Comparison of ENCODE assay signal across 8 cellular contexts in the genomic region with DNA sequence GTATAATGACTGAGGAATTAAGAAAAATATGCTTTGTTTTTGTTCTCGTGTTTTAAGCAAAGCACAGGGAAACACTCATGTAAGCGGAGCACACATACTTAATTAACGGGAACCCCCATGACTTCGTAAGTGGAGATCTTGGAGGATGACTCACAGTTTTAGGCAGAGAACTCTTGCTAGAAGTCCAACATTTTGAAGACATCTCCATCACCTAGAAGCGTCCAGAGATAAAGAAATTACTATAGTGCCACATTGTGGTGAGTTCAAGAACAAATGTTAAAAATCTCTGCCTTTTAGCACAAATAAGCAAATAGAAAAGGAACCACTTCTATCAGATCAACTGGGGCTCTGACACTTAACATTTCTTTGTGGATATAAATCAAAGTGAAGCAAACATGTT.
DNase-seq lines count a peak whose midpoint lies in the region; TF ChIP-seq lines count a peak whose summit lies in the region.

No MANE protein-coding gene starts in this region.

- peak in 1 of 2 donors; percentile 83 for DNase-seq in cardiac muscle cell (ENCODE audit: low read depth in 1 of 2, low spot score in 1 of 2)
- no peak for DNase-seq in cardiac septum (ENCODE audit: low spot score)
- peak; percentile 50 for DNase-seq in M059J (ENCODE audit: low read depth)
- DNase-seq in epithelial cell of proximal tubule (ENCODE audit: low read depth) = peak; percentile 38
- no peak for DNase-seq in type B pancreatic cell (ENCODE audit: extremely low spot score, unreplicated experiment)
- no peak for DNase-seq in transverse colon
- no peak for DNase-seq in NCI-H146 (lab: John Stamatoyannopoulos, UW)
- DNase-seq in glutamatergic neuron = no peak

- WGBS in transverse colon (ENCODE audit: low coverage in 1 of 2), 2 donors = 58 to 59% methylated on average over 5 of the region's 5 CpGs

- H3K4me3 ChIP-seq in cardiac muscle cell (no peak overlapping the region), epithelial cell of proximal tubule (ENCODE audit: low read depth, low read length) (no peak overlapping the region), transverse colon (no peak overlapping the region)

- H3K4me1 ChIP-seq in cardiac muscle cell (ENCODE audit: low read depth) (no peaks in the 10 kb centered on the region), transverse colon (no peaks in the 10 kb centered on the region)

- TF ChIP-seq CTCF in cardiac muscle cell (IDR thresholded peaks at IDR 0.05; ENCODE audit: low read depth, low read length) (peak; percentile 33), epithelial cell of proximal tubule (conservative IDR thresholded peaks at IDR 0.05; ENCODE audit: low read depth, low read length) (peak; percentile 51), type B pancreatic cell (conservative IDR thresholded peaks at IDR 0.05) (peak; percentile 52), transverse colon (IDR thresholded peaks at IDR 0.05) (no peak), glutamatergic neuron (IDR thresholded peaks at IDR 0.05; ENCODE audit: partially characterized antibody, unreplicated experiment) (no peak)

- no peak overlapping the region for H3K27ac Mint-ChIP-seq in type B pancreatic cell
- H3K27ac Mint-ChIP-seq in glutamatergic neuron (ENCODE audit: unreplicated experiment) = no peak overlapping the region

- no peak for TF ChIP-seq POLR2A in transverse colon (IDR thresholded peaks at IDR 0.05)

- H3K4me1 Mint-ChIP-seq in type B pancreatic cell (ENCODE audit: unreplicated experiment) = no peaks in the 10 kb centered on the region
- H3K4me1 Mint-ChIP-seq in glutamatergic neuron (ENCODE audit: low read depth, unreplicated experiment) = no peaks in the 10 kb centered on the region

- H3K27ac ChIP-seq in cardiac muscle cell = no peak overlapping the region
- H3K27ac ChIP-seq in transverse colon = no peak overlapping the region

- no peaks in the 10 kb centered on the region for H3K36me3 Mint-ChIP-seq in type B pancreatic cell
- no peaks in the 10 kb centered on the region for H3K36me3 Mint-ChIP-seq in glutamatergic neuron (ENCODE audit: unreplicated experiment)

- H3K27me3 ChIP-seq in cardiac muscle cell (no peaks in the 10 kb centered on the region), transverse colon (no peaks in the 10 kb centered on the region)

- H3K27me3 Mint-ChIP-seq in type B pancreatic cell (peaks cover 4% of the 10 kb centered on the region), glutamatergic neuron (ENCODE audit: unreplicated experiment) (no peaks in the 10 kb centered on the region)

- in situ Hi-C loops in transverse colon (cut with MboI; ENCODE audit: low pct_ligation_motif_present in 1 of 4, low pct_unique_long_range_greater_than_20kb in 1 of 4, low sequenced_read_pairs in 3 of 4) = no loop called here

- intact Hi-C loops in cardiac septum (cut with DNase I) = no loop called here
- intact Hi-C loops in transverse colon (cut with DNase I; ENCODE audit: low total_unique reads) = no loop called here

- H3K9me3 ChIP-seq in cardiac muscle cell (ENCODE audit: low read depth) (no peaks in the 10 kb centered on the region), transverse colon (no peaks in the 10 kb centered on the region)

- no peak overlapping the region for H3K4me3 Mint-ChIP-seq in type B pancreatic cell
- H3K4me3 Mint-ChIP-seq in glutamatergic neuron (ENCODE audit: unreplicated experiment) = no peak overlapping the region

- TF ChIP-seq EP300 in transverse colon (IDR thresholded peaks at IDR 0.05; ENCODE audit: low read depth) = no peak

- no peaks in the 10 kb centered on the region for H3K36me3 ChIP-seq in cardiac muscle cell
- H3K36me3 ChIP-seq in transverse colon = no peaks in the 10 kb centered on the region

- H3K9me3 Mint-ChIP-seq in type B pancreatic cell (no peaks in the 10 kb centered on the region), glutamatergic neuron (ENCODE audit: unreplicated experiment) (no peaks in the 10 kb centered on the region)

Comparison
In these comparisons a context has a peak if more than half of its experiments do, and no peak if none do; other contexts are left out.
1. DNase-seq: peak in M059J (single experiment) and epithelial cell of proximal tubule (single experiment); none in cardiac septum (single experiment), type B pancreatic cell (single experiment), transverse colon (single experiment), NCI-H146 (single experiment) and glutamatergic neuron (single experiment).
2. CTCF ChIP-seq: peak in cardiac muscle cell (single experiment), epithelial cell of proximal tubule (single experiment) and type B pancreatic cell (single experiment); none in transverse colon (0 of 5) and glutamatergic neuron (single experiment).